9 cellular contexts compared by ENCODE assay signal in the genomic region with DNA sequence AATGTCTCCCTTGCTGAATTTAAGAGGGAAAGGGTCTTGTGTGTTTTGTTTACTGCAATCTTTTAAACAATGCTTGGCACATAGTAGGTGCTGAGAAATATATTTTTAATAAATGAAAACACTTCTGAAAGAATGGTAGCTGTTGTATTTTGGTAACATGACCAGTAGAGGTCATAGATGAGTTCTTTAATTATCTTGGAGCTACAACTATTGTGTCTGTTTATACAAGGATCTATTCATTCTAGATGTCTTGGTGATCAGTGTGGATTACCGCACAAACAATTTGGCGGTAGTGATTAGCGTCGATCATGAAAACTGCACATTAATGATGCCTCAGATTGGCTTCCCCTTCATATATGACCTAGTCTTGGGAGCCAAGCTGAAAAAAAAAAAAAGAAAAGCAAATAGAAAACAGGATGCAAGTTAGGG. TPM values are rescaled to one million over a fixed set of nuclear protein-coding genes. Genes with fewer than 3 reads are reported as not detected.
DNase-seq lines count a peak whose midpoint lies in the region; ATAC-seq and TF ChIP-seq lines count a peak whose summit lies in the region.
"Had no signal": no experiment of that assay in that cellular context is flagged by ENCODE, and none has a peak within 500 bp of the region (broad histone marks: within the 10 kb centered on the region; RNA-seq: fewer than 3 reads in every experiment).

No MANE protein-coding gene starts in this region.

- H3K9me3 ChIP-seq in ascending aorta = no peaks in the 10 kb centered on the region

- intact Hi-C loops in ascending aorta (cut with DNase I) = loop anchor here (1.0 to 10.0 kb wide), 3 partner anchors 74 to 704 kb away; partner anchors contain the start of gene HMGB2

- H3K27ac Mint-ChIP-seq in stimulated activated memory B cell treated with anti-CD40 and anti-IgM and Interleukin-4, amounts not matched to agents 10 μg/mL and 1 μg/mL and 100 μg/mL, for 72 hours = no peak overlapping the region

- H3K27me3 ChIP-seq in ascending aorta = no peaks in the 10 kb centered on the region
- no peaks in the 10 kb centered on the region for H3K27me3 ChIP-seq in kidney epithelial cell (ENCODE audit: control insufficient read depth, insufficient read depth, low read length)

- DNase-seq in AG10803 (ENCODE audit: low read depth) = peak; percentile 33
- DNase-seq in NCI-H1092 (lab: John Stamatoyannopoulos, UW) = peak; percentile 4
- DNase-seq in ascending aorta (ENCODE audit: low spot score in 2 of 2) = no peak
- DNase-seq in kidney epithelial cell (ENCODE audit: low read depth) = no peak
- DNase-seq in activated CD8-positive, alpha-beta memory T cell treated with anti-CD3 and anti-CD28 coated beads, Interleukin-2, amount 50 U/mL, for 48 hours = no peak
- DNase-seq in activated T-cell treated with anti-CD3 and anti-CD28 coated beads for 4 hours = no peak

- H3K36me3 Mint-ChIP-seq in stimulated activated memory B cell treated with anti-CD40 and anti-IgM and Interleukin-4, amounts not matched to agents 10 μg/mL and 1 μg/mL and 100 μg/mL, for 72 hours = no peaks in the 10 kb centered on the region

- TF ChIP-seq CTCF in AG10803 (conservative IDR thresholded peaks at IDR 0.05; ENCODE audit: low read length) (peak; percentile 66), ascending aorta (IDR thresholded peaks at IDR 0.05) (peak in 2 of 3 experiments; percentile 45 to 61), kidney epithelial cell (IDR thresholded peaks at IDR 0.05; ENCODE audit: insufficient read depth, low read length, poor library complexity, severe bottlenecking) (peak; percentile 37)

- no peaks in the 10 kb centered on the region for H3K9me3 Mint-ChIP-seq in stimulated activated memory B cell treated with anti-CD40 and anti-IgM and Interleukin-4, amounts not matched to agents 10 μg/mL and 1 μg/mL and 100 μg/mL, for 72 hours

- H3K36me3 ChIP-seq in ascending aorta (no peaks in the 10 kb centered on the region), kidney epithelial cell (ENCODE audit: control insufficient read depth, insufficient read depth, low read length) (no peaks in the 10 kb centered on the region)

- H3K4me3 ChIP-seq in AG10803 (ENCODE audit: low read length) (no peak overlapping the region), ascending aorta (no peak overlapping the region), kidney epithelial cell (ENCODE audit: low read depth, low read length) (no peak overlapping the region)

- H3K4me1 Mint-ChIP-seq in stimulated activated memory B cell treated with anti-CD40 and anti-IgM and Interleukin-4, amounts not matched to agents 10 μg/mL and 1 μg/mL and 100 μg/mL, for 72 hours = no peaks in the 10 kb centered on the region

- no peaks in the 10 kb centered on the region for H3K27me3 Mint-ChIP-seq in stimulated activated memory B cell treated with anti-CD40 and anti-IgM and Interleukin-4, amounts not matched to agents 10 μg/mL and 1 μg/mL and 100 μg/mL, for 72 hours

- no peak overlapping the region for H3K27ac ChIP-seq in ascending aorta

- H3K4me1 ChIP-seq in ascending aorta = peaks cover 0 to 7% of the 10 kb centered on the region in 2 donors

- no peak overlapping the region for H3K4me3 Mint-ChIP-seq in stimulated activated memory B cell treated with anti-CD40 and anti-IgM and Interleukin-4, amounts not matched to agents 10 μg/mL and 1 μg/mL and 100 μg/mL, for 72 hours

- ATAC-seq in GM18858 (IDR thresholded peaks at IDR 0.05; ENCODE audit: unreplicated experiment) = peak; percentile 41
- no peak for ATAC-seq in stimulated activated memory B cell treated with anti-CD40 and anti-IgM and Interleukin-4, amounts not matched to agents 10 μg/mL and 1 μg/mL and 100 μg/mL, for 72 hours

RNA-seq across cellular contexts. Expression of gene SCRG1, which starts 21.4 kb away (rescaled TPM):
- 2.3 TPM for total RNA-seq in ascending aorta
- total RNA-seq in kidney epithelial cell = not detected in 2 replicates
- total RNA-seq: dermis microvascular lymphatic vessel endothelial cell had no signal

RNA-seq across cellular contexts. Expression of gene SAP30, which starts 49.6 kb away (rescaled TPM):
- total RNA-seq in ascending aorta = 9.3 TPM
- 11.6 and 17.0 TPM in 2 replicates for total RNA-seq in kidney epithelial cell

Comparison
In these comparisons a context has a peak if more than half of its experiments do, and no peak if none do; other contexts are left out.
1. DNase-seq: peak in AG10803 (single experiment) and NCI-H1092 (single experiment); none in ascending aorta (0 of 2), kidney epithelial cell (single experiment), activated CD8-positive, alpha-beta memory T cell treated with anti-CD3 and anti-CD28 coated beads, Interleukin-2, amount 50 U/mL, for 48 hours (single experiment) and activated T-cell treated with anti-CD3 and anti-CD28 coated beads for 4 hours (single experiment).
2. Peak in every context shown above with its lines, with median percentiles within 50 percentile points of each other: CTCF ChIP-seq.